1 cellular context compared by ENCODE assay signal in the genomic region with DNA sequence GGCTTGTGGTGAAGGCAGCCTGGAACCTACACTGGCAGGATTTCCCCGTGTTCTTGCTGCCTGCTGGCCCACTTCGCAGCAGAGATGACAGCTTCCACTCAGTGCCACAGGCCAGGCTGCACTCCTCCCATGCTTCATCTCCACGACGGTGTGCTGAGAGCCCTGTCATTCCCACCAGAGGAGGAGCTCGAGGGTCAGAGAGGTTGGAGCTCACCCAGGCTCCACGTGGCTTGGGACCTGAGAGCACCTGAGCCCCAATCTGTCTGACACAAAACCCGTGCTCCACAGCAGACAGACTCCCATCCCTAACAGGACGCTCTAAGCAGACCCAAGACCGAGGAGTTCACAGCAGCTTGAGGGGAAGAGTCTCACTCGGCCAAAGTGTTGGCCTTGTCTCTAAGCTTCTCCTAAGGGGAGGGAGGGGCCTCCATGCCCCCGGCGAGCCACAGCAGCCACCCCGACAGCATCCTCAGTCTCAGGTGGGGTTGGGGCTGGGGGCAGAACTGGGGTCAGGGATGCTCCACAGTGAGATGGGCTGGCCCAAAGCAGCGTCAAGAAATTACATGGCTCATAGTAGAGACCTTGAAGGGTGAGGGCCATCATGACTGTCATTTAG.
TF ChIP-seq lines count a peak whose summit lies in the region.

No MANE protein-coding gene starts in this region.

TF ChIP-seq in SK-N-SH treated with all-trans-retinoic acid at 6 μM for 48 hours, 23 proteins besides CTCF, POLR2A, EP300 and RAD21 (continued from another document):
- TF ChIP-seq PATZ1 (CRISPR knock-in tag; IDR thresholded peaks at IDR 0.05; ENCODE audit: borderline replicate concordance) (no peak), GLIS3 (CRISPR knock-in tag; IDR thresholded peaks at IDR 0.05) (no peak), PPARA (CRISPR knock-in tag; IDR thresholded peaks at IDR 0.05; ENCODE audit: borderline replicate concordance) (no peak), CSDC2 (CRISPR knock-in tag; IDR thresholded peaks at IDR 0.05) (no peak), ISL1 (CRISPR knock-in tag; IDR thresholded peaks at IDR 0.05) (no peak), ESRRG (CRISPR knock-in tag; IDR thresholded peaks at IDR 0.05) (no peak), CREB5 (CRISPR knock-in tag; IDR thresholded peaks at IDR 0.05; ENCODE audit: low read depth) (no peak), ZFP3 (CRISPR knock-in tag; IDR thresholded peaks at IDR 0.05) (no peak), ARNTL (CRISPR knock-in tag; IDR thresholded peaks at IDR 0.05; ENCODE audit: borderline replicate concordance, low read depth) (no peak), POU6F1 (CRISPR knock-in tag; IDR thresholded peaks at IDR 0.05; ENCODE audit: borderline replicate concordance, low read depth) (no peak), TSHZ2 (CRISPR knock-in tag; IDR thresholded peaks at IDR 0.05) (no peak)
